Comparison of ENCODE assay signal across 16 cellular contexts in genomic region chr9:88183798-88184495, GRCh38. TPM values are rescaled to one million over a fixed set of nuclear protein-coding genes. Genes with fewer than 3 reads are reported as not detected.
DNase-seq lines count a peak whose midpoint lies in the region; ATAC-seq and TF ChIP-seq lines count a peak whose summit lies in the region.
"Had no signal": no experiment of that assay in that cellular context is flagged by ENCODE, and none has a peak within 500 bp of the region (broad histone marks: within the 10 kb centered on the region; RNA-seq: fewer than 3 reads in every experiment).

No MANE protein-coding gene starts in this region.

- H3K27me3 ChIP-seq in thyroid gland: no peaks in the 10 kb centered on the region
- H3K27me3 ChIP-seq: SJSA1 had no signal

- H3K9me3 ChIP-seq in thyroid gland: no peaks in the 10 kb centered on the region
- H3K9me3 ChIP-seq: SJSA1 had no signal

- no peak for TF ChIP-seq POLR2A in thyroid gland (IDR thresholded peaks at IDR 0.05)

- intact Hi-C loops in left ventricle myocardium superior (cut with micrococcal nuclease) (no loop called here), cardiac septum (cut with DNase I) (no loop called here), thyroid gland (cut with DNase I) (no loop called here)

- no peak overlapping the region for H3K27ac ChIP-seq in thyroid gland
- H3K27ac ChIP-seq: SJSA1 had no signal

- ATAC-seq in left ventricle myocardium superior (peak; percentile 76), GM21576 (IDR thresholded peaks at IDR 0.05; ENCODE audit: unreplicated experiment) (no peak), HG02885 (IDR thresholded peaks at IDR 0.05; ENCODE audit: poor library complexity, unreplicated experiment) (no peak)

- no peak for TF ChIP-seq CTCF in thyroid gland (IDR thresholded peaks at IDR 0.05)

- DNase-seq in left ventricle myocardium superior (no peak), cardiac septum (ENCODE audit: low spot score) (no peak), astrocyte of the hippocampus (ENCODE audit: low read depth, low spot score) (peak; percentile 71), medulla oblongata (ENCODE audit: extremely low spot score) (peak; percentile 14), thyroid gland (peak; percentile 63 to 68), kidney glomerular epithelial cell (lab: John Stamatoyannopoulos, UW) (no peak)
- DNase-seq: CD4-positive, alpha-beta memory T cell; DMS153; GOT3; KG1; NCI-H1417 treated with DMSO at 0.1 percent for 48 hours; NCI-H187 treated with DMSO at 0.1 percent for 48 hours; NCI-H526 had no signal

- H3K4me1 ChIP-seq in thyroid gland: peaks cover 0 to 11% of the 10 kb centered on the region in 2 donors

- H3K36me3 ChIP-seq in thyroid gland: no peaks in the 10 kb centered on the region
- H3K36me3 ChIP-seq: SJSA1 had no signal

- H3K4me3 ChIP-seq in thyroid gland (replicated peaks in 1 of 3): no peak overlapping the region
- H3K4me3 ChIP-seq: SJSA1 had no signal

- WGBS in thyroid gland, 2 donors: 29 to 43% methylated on average over 5 of the region's 5 CpGs

RNA-seq across cellular contexts. Expression of gene SPATA31C2, which starts 45.7 kb away (rescaled TPM):
- total RNA-seq in left ventricle myocardium superior (not detected), cardiac septum (not detected), thyroid gland (under 1 TPM in 1 of 4 donors, not detected in 3; 0.13 TPM)
- total RNA-seq: CD4-positive, alpha-beta memory T cell; SJSA1 had no signal

Comparison
In these comparisons a context has a peak if more than half of its experiments do, and no peak if none do; other contexts are left out.
1. DNase-seq: peak in astrocyte of the hippocampus (single experiment), medulla oblongata (single experiment) and thyroid gland (2 of 2); none in left ventricle myocardium superior (single experiment), cardiac septum (single experiment) and kidney glomerular epithelial cell (single experiment).